In genomic region chr20:25301357-25301920, GRCh38 we compare ENCODE assay signal across 1 cellular context.
TF ChIP-seq lines count a peak whose summit lies in the region.

No MANE protein-coding gene starts in this region.

TF ChIP-seq in H1, 55 proteins besides CTCF, POLR2A, EP300 and RAD21:
- TF ChIP-seq POLR2AphosphoS5 (IDR thresholded peaks at IDR 0.05; ENCODE audit: low read depth, low read length) (0 out of 2 replicates have a peak, but pooled peaks have one; percentile 21), SP4 (IDR thresholded peaks at IDR 0.05; ENCODE audit: low read length) (no peak)
TF ChIP-seq in H1: peak in this region for 1.
